ENCODE assay signal across 14 cellular contexts in genomic region chr3:141176775-141177174, GRCh38. TPM values are rescaled to one million over a fixed set of nuclear protein-coding genes. Genes with fewer than 3 reads are reported as not detected.
DNase-seq lines count a peak whose midpoint lies in the region; ATAC-seq lines count a peak whose summit lies in the region.
"Had no signal": no experiment of that assay in that cellular context is flagged by ENCODE, and none has a peak within 500 bp of the region (broad histone marks: within the 10 kb centered on the region; RNA-seq: fewer than 3 reads in every experiment).

No MANE protein-coding gene starts in this region.

- peaks cover 10% of the 10 kb centered on the region for H3K9me3 Mint-ChIP-seq in activated naive CD8-positive, alpha-beta T cell treated with anti-CD3 and anti-CD28 coated beads, Interleukin-2, amount 50 U/mL, for 24 hours
- peaks cover 4% of the 10 kb centered on the region for H3K9me3 Mint-ChIP-seq in activated naive CD8-positive, alpha-beta T cell treated with anti-CD3 and anti-CD28 coated beads for 36 hours

- peak; percentile 73 for ATAC-seq in activated naive CD8-positive, alpha-beta T cell treated with anti-CD3 and anti-CD28 coated beads, Interleukin-2, amount 50 U/mL, for 24 hours
- ATAC-seq: A549; CD8-positive, alpha-beta T cell had no signal

- peaks cover 5% of the 10 kb centered on the region for H3K4me1 Mint-ChIP-seq in activated naive CD8-positive, alpha-beta T cell treated with anti-CD3 and anti-CD28 coated beads, Interleukin-2, amount 50 U/mL, for 24 hours
- H3K4me1 Mint-ChIP-seq in activated naive CD8-positive, alpha-beta T cell treated with anti-CD3 and anti-CD28 coated beads for 36 hours = no peaks in the 10 kb centered on the region
- H3K4me1 Mint-ChIP-seq: B cell had no signal

- H3K27me3 Mint-ChIP-seq in activated naive CD8-positive, alpha-beta T cell treated with anti-CD3 and anti-CD28 coated beads, Interleukin-2, amount 50 U/mL, for 24 hours = peaks cover 2% of the 10 kb centered on the region
- H3K27me3 Mint-ChIP-seq in activated naive CD8-positive, alpha-beta T cell treated with anti-CD3 and anti-CD28 coated beads for 36 hours = peaks cover 3% of the 10 kb centered on the region
- H3K27me3 Mint-ChIP-seq: CD4-positive, alpha-beta T cell had no signal

- H3K4me3 Mint-ChIP-seq in activated naive CD8-positive, alpha-beta T cell treated with anti-CD3 and anti-CD28 coated beads, Interleukin-2, amount 50 U/mL, for 24 hours = no peak overlapping the region
- no peak overlapping the region for H3K4me3 Mint-ChIP-seq in activated naive CD8-positive, alpha-beta T cell treated with anti-CD3 and anti-CD28 coated beads for 36 hours
- H3K4me3 Mint-ChIP-seq: B cell; CD4-positive, alpha-beta T cell; CD8-positive, alpha-beta T cell had no signal

- no peak for DNase-seq in activated naive CD8-positive, alpha-beta T cell treated with anti-CD3 and anti-CD28 coated beads, Interleukin-2, amount 50 U/mL, for 24 hours
- no peak for DNase-seq in activated naive CD8-positive, alpha-beta T cell treated with anti-CD3 and anti-CD28 coated beads for 36 hours
- DNase-seq in NCI-H526 treated with DMSO at 0.1 percent for 48 hours (lab: John Stamatoyannopoulos, UW) = peak; percentile 3
- DNase-seq in putamen (ENCODE audit: low spot score) = peak; percentile 3
- no peak for DNase-seq in KBM-7
- DNase-seq: AML-193; Caco-2; Calu3; CD4-positive, alpha-beta T cell; CD8-positive, alpha-beta T cell; DMS79 treated with DMSO at 0.1 percent for 48 hours; GF-D8 had no signal

- in situ Hi-C loops in KBM-7 (cut with MboI; ENCODE audit: low pct_unique_long_range_greater_than_20kb, low sequenced_read_pairs) = loop anchor here (25.0 kb wide), 1 partner anchor 164 kb away; no protein-coding TSS in a partner anchor

- H3K36me3 Mint-ChIP-seq in activated naive CD8-positive, alpha-beta T cell treated with anti-CD3 and anti-CD28 coated beads, Interleukin-2, amount 50 U/mL, for 24 hours (ENCODE audit: low read depth) = no peaks in the 10 kb centered on the region
- H3K36me3 Mint-ChIP-seq in activated naive CD8-positive, alpha-beta T cell treated with anti-CD3 and anti-CD28 coated beads for 36 hours = no peaks in the 10 kb centered on the region
- H3K36me3 Mint-ChIP-seq: CD8-positive, alpha-beta T cell had no signal

- no peak overlapping the region for H3K27ac Mint-ChIP-seq in activated naive CD8-positive, alpha-beta T cell treated with anti-CD3 and anti-CD28 coated beads, Interleukin-2, amount 50 U/mL, for 24 hours
- H3K27ac Mint-ChIP-seq in activated naive CD8-positive, alpha-beta T cell treated with anti-CD3 and anti-CD28 coated beads for 36 hours = no peak overlapping the region
- H3K27ac Mint-ChIP-seq: B cell; CD4-positive, alpha-beta T cell; CD8-positive, alpha-beta T cell had no signal

RNA-seq across cellular contexts. Expression of gene PXYLP1, which starts 54.9 kb away (rescaled TPM):
- total RNA-seq in activated naive CD8-positive, alpha-beta T cell treated with anti-CD3 and anti-CD28 coated beads for 36 hours = 10 to 100 TPM in 1 of 2 experiments, 1 to 10 TPM in 1; 9.9 to 10.5 TPM

Comparison
In these comparisons a context has a peak if more than half of its experiments do, and no peak if none do; other contexts are left out.
1. DNase-seq: peak in NCI-H526 treated with DMSO at 0.1 percent for 48 hours (single experiment) and putamen (single experiment); none in activated naive CD8-positive, alpha-beta T cell treated with anti-CD3 and anti-CD28 coated beads, Interleukin-2, amount 50 U/mL, for 24 hours (single experiment), activated naive CD8-positive, alpha-beta T cell treated with anti-CD3 and anti-CD28 coated beads for 36 hours (single experiment) and KBM-7 (single experiment).